In genomic region chr10:88989824-88990527, GRCh38 we compare ENCODE assay signal across 8 cellular contexts. TPM values are rescaled to one million over a fixed set of nuclear protein-coding genes. Genes with fewer than 3 reads are reported as not detected.
DNase-seq lines count a peak whose midpoint lies in the region; ATAC-seq and TF ChIP-seq lines count a peak whose summit lies in the region.

No MANE protein-coding gene starts in this region.

- peak; percentile 3 for ATAC-seq in HG03439 (IDR thresholded peaks at IDR 0.05; ENCODE audit: unreplicated experiment)
- peak; percentile 38 for ATAC-seq in Right ventricle myocardium superior (ENCODE audit: poor library complexity)

- DNase-seq in activated T-cell treated with anti-CD3 and anti-CD28 coated beads, Interleukin-2, amount 50 U/mL, for 24 hours: no peak
- DNase-seq in activated T-cell treated with anti-CD3 and anti-CD28 coated beads, Interleukin-2, amount 50 U/mL, for 1 hour: no peak
- no peak for DNase-seq in activated T-helper 1 cell treated with anti-CD3 and anti-CD28 coated beads, Interleukin-12 subunit alpha, Interleukin-12 subunit beta, Interleukin-2, Interleukin-4 antibody, amounts not matched to agents 30 ng/mL and 10 ng/mL and 1 ng/mL, durations not matched to agents 14 hours and 24 hours and 36 hours (ENCODE audit: low spot score)
- DNase-seq in Right ventricle myocardium superior (no peak), progenitor cell of endocrine pancreas (ENCODE audit: low spot score, unreplicated experiment) (peak; percentile 8), NCI-H2171 treated with DMSO at 0.1 percent for 48 hours (lab: John Stamatoyannopoulos, UW) (no peak), germinal center (ENCODE audit: low spot score) (no peak)

- peak overlapping the region; percentile 97 for H3K27ac Mint-ChIP-seq in activated T-cell treated with anti-CD3 and anti-CD28 coated beads, Interleukin-2, amount 50 U/mL, for 24 hours
- peak overlapping the region; percentile 97 for H3K27ac Mint-ChIP-seq in activated T-helper 1 cell treated with anti-CD3 and anti-CD28 coated beads, Interleukin-12 subunit alpha, Interleukin-12 subunit beta, Interleukin-2, Interleukin-4 antibody, amounts not matched to agents 30 ng/mL and 10 ng/mL and 1 ng/mL, durations not matched to agents 14 hours and 24 hours and 36 hours
- H3K27ac Mint-ChIP-seq in progenitor cell of endocrine pancreas: peak overlapping the region; percentile 63

- intact Hi-C loops in activated T-helper 1 cell treated with anti-CD3 and anti-CD28 coated beads, Interleukin-12 subunit alpha, Interleukin-12 subunit beta, Interleukin-2, Interleukin-4 antibody, amounts not matched to agents 30 ng/mL and 10 ng/mL and 1 ng/mL, durations not matched to agents 14 hours and 24 hours and 36 hours (cut with micrococcal nuclease): loop anchor here (1.0 to 10.0 kb wide), 12 partner anchors 15 to 1895 kb away; partner anchors contain the start of genes GLUD1, IFIT5, KIF20B and PANK1
- intact Hi-C loops in Right ventricle myocardium superior (cut with DNase I): loop anchor here (5.0 kb wide), 1 partner anchor 153 kb away; no protein-coding TSS in a partner anchor

- no peaks in the 10 kb centered on the region for H3K27me3 Mint-ChIP-seq in activated T-cell treated with anti-CD3 and anti-CD28 coated beads, Interleukin-2, amount 50 U/mL, for 24 hours
- no peaks in the 10 kb centered on the region for H3K27me3 Mint-ChIP-seq in activated T-helper 1 cell treated with anti-CD3 and anti-CD28 coated beads, Interleukin-12 subunit alpha, Interleukin-12 subunit beta, Interleukin-2, Interleukin-4 antibody, amounts not matched to agents 30 ng/mL and 10 ng/mL and 1 ng/mL, durations not matched to agents 14 hours and 24 hours and 36 hours (ENCODE audit: insufficient read depth)
- H3K27me3 Mint-ChIP-seq in progenitor cell of endocrine pancreas: peaks cover 58% of the 10 kb centered on the region

- H3K4me3 Mint-ChIP-seq in activated T-cell treated with anti-CD3 and anti-CD28 coated beads, Interleukin-2, amount 50 U/mL, for 24 hours: peak overlapping the region; percentile 91
- H3K4me3 Mint-ChIP-seq in activated T-helper 1 cell treated with anti-CD3 and anti-CD28 coated beads, Interleukin-12 subunit alpha, Interleukin-12 subunit beta, Interleukin-2, Interleukin-4 antibody, amounts not matched to agents 30 ng/mL and 10 ng/mL and 1 ng/mL, durations not matched to agents 14 hours and 24 hours and 36 hours: peak overlapping the region; percentile 97
- peak overlapping the region; percentile 89 for H3K4me3 Mint-ChIP-seq in progenitor cell of endocrine pancreas (ENCODE audit: low read depth)

- H3K4me1 Mint-ChIP-seq in activated T-cell treated with anti-CD3 and anti-CD28 coated beads, Interleukin-2, amount 50 U/mL, for 24 hours (ENCODE audit: low read depth): peaks cover 59% of the 10 kb centered on the region
- H3K4me1 Mint-ChIP-seq in activated T-helper 1 cell treated with anti-CD3 and anti-CD28 coated beads, Interleukin-12 subunit alpha, Interleukin-12 subunit beta, Interleukin-2, Interleukin-4 antibody, amounts not matched to agents 30 ng/mL and 10 ng/mL and 1 ng/mL, durations not matched to agents 14 hours and 24 hours and 36 hours (ENCODE audit: low read depth): peaks cover 69% of the 10 kb centered on the region
- peaks cover 5% of the 10 kb centered on the region for H3K4me1 Mint-ChIP-seq in progenitor cell of endocrine pancreas (ENCODE audit: low read depth)

- TF ChIP-seq CTCF in progenitor cell of endocrine pancreas (IDR thresholded peaks at IDR 0.05; ENCODE audit: unreplicated experiment): no peak

- H3K36me3 Mint-ChIP-seq in activated T-cell treated with anti-CD3 and anti-CD28 coated beads, Interleukin-2, amount 50 U/mL, for 24 hours (ENCODE audit: low read depth): peaks cover 20% of the 10 kb centered on the region
- peaks cover 11% of the 10 kb centered on the region for H3K36me3 Mint-ChIP-seq in activated T-helper 1 cell treated with anti-CD3 and anti-CD28 coated beads, Interleukin-12 subunit alpha, Interleukin-12 subunit beta, Interleukin-2, Interleukin-4 antibody, amounts not matched to agents 30 ng/mL and 10 ng/mL and 1 ng/mL, durations not matched to agents 14 hours and 24 hours and 36 hours (ENCODE audit: low read depth)
- H3K36me3 Mint-ChIP-seq in progenitor cell of endocrine pancreas (ENCODE audit: insufficient read depth): no peaks in the 10 kb centered on the region

- H3K9me3 Mint-ChIP-seq in activated T-cell treated with anti-CD3 and anti-CD28 coated beads, Interleukin-2, amount 50 U/mL, for 24 hours: peaks cover 3% of the 10 kb centered on the region
- peaks cover 10% of the 10 kb centered on the region for H3K9me3 Mint-ChIP-seq in activated T-helper 1 cell treated with anti-CD3 and anti-CD28 coated beads, Interleukin-12 subunit alpha, Interleukin-12 subunit beta, Interleukin-2, Interleukin-4 antibody, amounts not matched to agents 30 ng/mL and 10 ng/mL and 1 ng/mL, durations not matched to agents 14 hours and 24 hours and 36 hours
- no peaks in the 10 kb centered on the region for H3K9me3 Mint-ChIP-seq in progenitor cell of endocrine pancreas (ENCODE audit: low read depth)

RNA-seq across cellular contexts. Expression of gene FAS, which starts 0.6 kb away (rescaled TPM):
- total RNA-seq in activated T-helper 1 cell treated with anti-CD3 and anti-CD28 coated beads, Interleukin-12 subunit alpha, Interleukin-12 subunit beta, Interleukin-2, Interleukin-4 antibody, amounts not matched to agents 30 ng/mL and 10 ng/mL and 1 ng/mL, durations not matched to agents 14 hours and 24 hours and 36 hours: 36.4 and 38.6 TPM in 2 replicates
- total RNA-seq in Right ventricle myocardium superior: 3.8 TPM
- 1.9 and 2.7 TPM in 2 replicates for total RNA-seq in progenitor cell of endocrine pancreas

RNA-seq across cellular contexts. Expression of gene ACTA2, which starts 37.4 kb away (rescaled TPM):
- 10.9 and 12.2 TPM in 2 replicates for total RNA-seq in activated T-helper 1 cell treated with anti-CD3 and anti-CD28 coated beads, Interleukin-12 subunit alpha, Interleukin-12 subunit beta, Interleukin-2, Interleukin-4 antibody, amounts not matched to agents 30 ng/mL and 10 ng/mL and 1 ng/mL, durations not matched to agents 14 hours and 24 hours and 36 hours
- total RNA-seq in Right ventricle myocardium superior (74.5 TPM), progenitor cell of endocrine pancreas (4.1 and 6.0 TPM in 2 replicates)
